ENCODE assay signal across 8 cellular contexts in genomic region chr2:178193823-178194599, GRCh38. TPM values are rescaled to one million over a fixed set of nuclear protein-coding genes. Genes with fewer than 3 reads are reported as not detected.
DNase-seq lines count a peak whose midpoint lies in the region; ATAC-seq and TF ChIP-seq lines count a peak whose summit lies in the region.

Gene OSBPL6 (plus strand): TSS chr2:178194512. CDS start chr2:178306185, 111,673 bp downstream.

- H3K27me3 ChIP-seq in ACC112 (ENCODE audit: insufficient read depth, low read length) (no peaks in the 10 kb centered on the region), left lung (peaks cover 0 to 66% of the 10 kb centered on the region in 2 donors)

- H3K4me3 ChIP-seq in ACC112 (ENCODE audit: low read depth, low read length), result peak within 1 kb of the TSS; percentile 88
- H3K4me3 ChIP-seq in left lung, result peak within 1 kb of the TSS; percentile 76 to 82

- H3K4me1 ChIP-seq in ACC112 (ENCODE audit: control insufficient read depth, insufficient read depth, low read length, unreplicated experiment) (no peaks in the 10 kb centered on the region), left lung (peaks cover 0 to 19% of the 10 kb centered on the region in 2 donors)

- TF ChIP-seq CTCF in left lung (IDR thresholded peaks at IDR 0.05), result peak; percentile 13 to 41

- DNase-seq in NCI-H2196 (lab: John Stamatoyannopoulos, UW; ENCODE audit: unreplicated experiment) (peak; percentile 69), dedifferentiated amniotic fluid mesenchymal stem cell (ENCODE audit: extremely low spot score) (peak; percentile 60), left lung (peak; percentile 82 to 94)
- DNase-seq in activated CD4-positive, alpha-beta T cell treated with anti-CD3 and anti-CD28 coated beads for 24 hours (ENCODE audit: low read depth in 2 of 2), result peak; percentile 32 to 43
- DNase-seq in stimulated activated CD4-positive, alpha-beta T cell treated with anti-CD3 and anti-CD28 coated beads, Interleukin-1b, Interleukin-23, amount 100 ng/mL, for 48 hours, result peak; percentile 58

- no peaks in the 10 kb centered on the region for H3K36me3 ChIP-seq in ACC112 (ENCODE audit: insufficient read depth, low read length)
- H3K36me3 ChIP-seq in left lung, result no peaks in the 10 kb centered on the region

- H3K79me2 ChIP-seq in ACC112 (ENCODE audit: control insufficient read depth, insufficient read depth, low read length, unreplicated experiment), result no peaks in the 10 kb centered on the region

- no peaks in the 10 kb centered on the region for H3K9me3 ChIP-seq in left lung

- ATAC-seq in GM18858 (IDR thresholded peaks at IDR 0.05; ENCODE audit: unreplicated experiment) (peak; percentile 82), HG03064 (IDR thresholded peaks at IDR 0.05; ENCODE audit: low read depth, unreplicated experiment) (peak; percentile 91), left lung (peak; percentile 98)

- intact Hi-C loops in left lung (cut with DNase I), result no loop called here

- H2AFZ ChIP-seq in ACC112 (ENCODE audit: low read length, unreplicated experiment), result peak within 1 kb of the TSS; percentile 97

- peak within 1 kb of the TSS; percentile 22; the same call in 1 of the 2 replicates for H3K27ac ChIP-seq in ACC112 (ENCODE audit: low read depth, low read length)
- peak within 1 kb of the TSS; percentile 81 to 87 for H3K27ac ChIP-seq in left lung

RNA-seq across cellular contexts. Expression of gene OSBPL6, which starts in this region (rescaled TPM):
- 1 to 10 TPM; 4.0 to 5.9 TPM for total RNA-seq in left lung

Comparison
In these comparisons a context has a peak if more than half of its experiments do, and no peak if none do; other contexts are left out.
1. Peak in every context shown above with its lines: DNase-seq, ATAC-seq, H3K4me3 ChIP-seq and H3K27ac ChIP-seq.
2. DNase-seq: peak in every context shown above with its lines; median percentile 88 in left lung; 69 in NCI-H2196; 60 in dedifferentiated amniotic fluid mesenchymal stem cell; 58 in stimulated activated CD4-positive, alpha-beta T cell treated with anti-CD3 and anti-CD28 coated beads, Interleukin-1b, Interleukin-23, amount 100 ng/mL, for 48 hours; 38 in activated CD4-positive, alpha-beta T cell treated with anti-CD3 and anti-CD28 coated beads for 24 hours.